In the genomic region with DNA sequence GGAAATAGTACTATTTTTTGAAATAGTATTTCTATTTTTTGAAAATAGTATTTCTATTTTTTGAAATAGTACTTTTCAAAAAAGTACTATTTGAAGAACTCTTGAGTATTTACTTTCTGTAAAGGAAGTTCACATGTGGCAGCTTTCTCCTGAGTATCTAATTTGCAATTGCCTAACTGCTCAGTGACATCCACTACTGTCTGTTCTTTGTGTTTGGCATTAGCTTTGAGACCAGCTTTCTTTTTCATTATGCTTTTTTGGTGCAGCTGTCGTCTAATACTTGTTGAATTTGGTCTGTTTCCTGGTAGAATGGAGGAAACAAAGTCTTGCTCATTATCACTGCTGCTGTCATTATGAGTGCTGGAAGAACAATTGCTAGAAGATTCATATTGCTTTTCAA, we compare ENCODE assay signal across 1 cellular context.
TF ChIP-seq lines count a peak whose summit lies in the region.

No MANE protein-coding gene starts in this region.

TF ChIP-seq in GM23338, 12 proteins besides CTCF, POLR2A, EP300 and RAD21 (continued from another document):
- TF ChIP-seq, protein P1, sequence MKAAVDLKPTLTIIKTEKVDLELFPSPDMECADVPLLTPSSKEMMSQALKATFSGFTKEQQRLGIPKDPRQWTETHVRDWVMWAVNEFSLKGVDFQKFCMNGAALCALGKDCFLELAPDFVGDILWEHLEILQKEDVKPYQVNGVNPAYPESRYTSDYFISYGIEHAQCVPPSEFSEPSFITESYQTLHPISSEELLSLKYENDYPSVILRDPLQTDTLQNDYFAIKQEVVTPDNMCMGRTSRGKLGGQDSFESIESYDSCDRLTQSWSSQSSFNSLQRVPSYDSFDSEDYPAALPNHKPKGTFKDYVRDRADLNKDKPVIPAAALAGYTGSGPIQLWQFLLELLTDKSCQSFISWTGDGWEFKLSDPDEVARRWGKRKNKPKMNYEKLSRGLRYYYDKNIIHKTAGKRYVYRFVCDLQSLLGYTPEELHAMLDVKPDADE (IDR thresholded peaks at IDR 0.05) = no peak
- TF ChIP-seq EZH2phosphoT487 (IDR thresholded peaks at IDR 0.05; ENCODE audit: unreplicated experiment) (no peak), ZNF114 (CRISPR knock-in tag; IDR thresholded peaks at IDR 0.05) (no peak), NANOG (IDR thresholded peaks at IDR 0.05; ENCODE audit: borderline replicate concordance) (no peak), CREB1 (CRISPR knock-in tag; IDR thresholded peaks at IDR 0.05; ENCODE audit: low read depth) (no peak), JUNB (IDR thresholded peaks at IDR 0.05; ENCODE audit: unreplicated experiment) (no peak), POLR2AphosphoS5 (IDR thresholded peaks at IDR 0.05; ENCODE audit: low read depth) (no peak)
- TF ChIP-seq, protein P2, sequence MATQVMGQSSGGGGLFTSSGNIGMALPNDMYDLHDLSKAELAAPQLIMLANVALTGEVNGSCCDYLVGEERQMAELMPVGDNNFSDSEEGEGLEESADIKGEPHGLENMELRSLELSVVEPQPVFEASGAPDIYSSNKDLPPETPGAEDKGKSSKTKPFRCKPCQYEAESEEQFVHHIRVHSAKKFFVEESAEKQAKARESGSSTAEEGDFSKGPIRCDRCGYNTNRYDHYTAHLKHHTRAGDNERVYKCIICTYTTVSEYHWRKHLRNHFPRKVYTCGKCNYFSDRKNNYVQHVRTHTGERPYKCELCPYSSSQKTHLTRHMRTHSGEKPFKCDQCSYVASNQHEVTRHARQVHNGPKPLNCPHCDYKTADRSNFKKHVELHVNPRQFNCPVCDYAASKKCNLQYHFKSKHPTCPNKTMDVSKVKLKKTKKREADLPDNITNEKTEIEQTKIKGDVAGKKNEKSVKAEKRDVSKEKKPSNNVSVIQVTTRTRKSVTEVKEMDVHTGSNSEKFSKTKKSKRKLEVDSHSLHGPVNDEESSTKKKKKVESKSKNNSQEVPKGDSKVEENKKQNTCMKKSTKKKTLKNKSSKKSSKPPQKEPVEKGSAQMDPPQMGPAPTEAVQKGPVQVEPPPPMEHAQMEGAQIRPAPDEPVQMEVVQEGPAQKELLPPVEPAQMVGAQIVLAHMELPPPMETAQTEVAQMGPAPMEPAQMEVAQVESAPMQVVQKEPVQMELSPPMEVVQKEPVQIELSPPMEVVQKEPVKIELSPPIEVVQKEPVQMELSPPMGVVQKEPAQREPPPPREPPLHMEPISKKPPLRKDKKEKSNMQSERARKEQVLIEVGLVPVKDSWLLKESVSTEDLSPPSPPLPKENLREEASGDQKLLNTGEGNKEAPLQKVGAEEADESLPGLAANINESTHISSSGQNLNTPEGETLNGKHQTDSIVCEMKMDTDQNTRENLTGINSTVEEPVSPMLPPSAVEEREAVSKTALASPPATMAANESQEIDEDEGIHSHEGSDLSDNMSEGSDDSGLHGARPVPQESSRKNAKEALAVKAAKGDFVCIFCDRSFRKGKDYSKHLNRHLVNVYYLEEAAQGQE (IDR thresholded peaks at IDR 0.05; ENCODE audit: unreplicated experiment) = no peak
